In genomic region chr15:77993970-77994693, GRCh38 we compare ENCODE assay signal across 8 cellular contexts.
DNase-seq lines count a peak whose midpoint lies in the region; ATAC-seq lines count a peak whose summit lies in the region.
"Not testable (repeated sequence)": the region's sequence is repeated elsewhere in the genome, so short reads cannot be mapped to it uniquely, and the experiment has no call there.

No MANE protein-coding gene starts in this region.

- not testable (repeated sequence) for H3K4me3 ChIP-seq in MG63
- peak overlapping the region in 1 of 3 donors; percentile 22 for H3K4me3 ChIP-seq in skeletal muscle tissue (ENCODE audit: low read length in 3 of 3)

- not testable (repeated sequence) for H3K36me3 Mint-ChIP-seq in activated CD4-positive, alpha-beta T cell treated with anti-CD3 and anti-CD28 coated beads for 36 hours (ENCODE audit: low read depth)

- peak; percentile 51 for ATAC-seq in GM18873 (IDR thresholded peaks at IDR 0.05; ENCODE audit: low FRiP score, unreplicated experiment)
- ATAC-seq in HG02852 (IDR thresholded peaks at IDR 0.05; ENCODE audit: unreplicated experiment), result peak; percentile 63
- ATAC-seq in activated CD4-positive, alpha-beta T cell treated with anti-CD3 and anti-CD28 coated beads for 36 hours, result peak; percentile 49
- peak; percentile 38 for ATAC-seq in left colon

- peaks cover 14% of the 10 kb centered on the region for H3K4me1 Mint-ChIP-seq in activated CD4-positive, alpha-beta T cell treated with anti-CD3 and anti-CD28 coated beads for 36 hours

- CTCF ChIA-PET in activated CD4-positive, alpha-beta T cell treated with anti-CD3 and anti-CD28 coated beads for 36 hours (lab: Charles Lee), result interaction anchor here (0.8 to 1.7 kb wide), 3 partner anchors 13 to 249 kb away, joined by 3 to 5 read pairs (median 3); no protein-coding TSS in a partner anchor

- not testable (repeated sequence) for H3K27me3 Mint-ChIP-seq in activated CD4-positive, alpha-beta T cell treated with anti-CD3 and anti-CD28 coated beads for 36 hours

- not testable (repeated sequence) for H3K9me3 ChIP-seq in MG63; skeletal muscle tissue (ENCODE audit: control insufficient read depth in 3 of 3, low read length in 3 of 3)

- H3K27ac ChIP-seq in skeletal muscle tissue (ENCODE audit: low read depth, low read length), result peak overlapping the region; percentile 75

- DNase-seq in Ammon's horn (ENCODE audit: low spot score) (peak; percentile 58), MG63 (peak; percentile 99), dermis microvascular lymphatic vessel endothelial cell (ENCODE audit: low read depth in 2 of 2) (peak; percentile 59 to 97), left colon (peak; percentile 52 to 54)
- peak; percentile 55 for DNase-seq in activated CD4-positive, alpha-beta T cell treated with anti-CD3 and anti-CD28 coated beads for 36 hours

- peaks cover 41 to 80% (median 60%) of the 10 kb centered on the region in 3 donors for H3K4me1 ChIP-seq in skeletal muscle tissue (ENCODE audit: control insufficient read depth in 3 of 3, insufficient read depth in 3 of 3, low read length in 3 of 3)

- not testable (repeated sequence) for H3K27me3 ChIP-seq in MG63; skeletal muscle tissue (ENCODE audit: control insufficient read depth in 3 of 3, insufficient read depth in 3 of 3, low read length in 3 of 3)

- not testable (repeated sequence) for H3K9me3 Mint-ChIP-seq in activated CD4-positive, alpha-beta T cell treated with anti-CD3 and anti-CD28 coated beads for 36 hours (ENCODE audit: low read depth)

- intact Hi-C loops in activated CD4-positive, alpha-beta T cell treated with anti-CD3 and anti-CD28 coated beads for 36 hours (cut with DNase I, micrococcal nuclease); left colon (cut with DNase I, micrococcal nuclease): not testable (repeated sequence)

- POLR2A ChIA-PET in activated CD4-positive, alpha-beta T cell treated with anti-CD3 and anti-CD28 coated beads for 36 hours (lab: Charles Lee), result not testable (repeated sequence)

- H3K9ac ChIP-seq in skeletal muscle tissue (ENCODE audit: low read depth in 1 of 3, low read length in 3 of 3), result peak overlapping the region; percentile 14 to 60 (median 57)

- not testable (repeated sequence) for H3K4me3 Mint-ChIP-seq in activated CD4-positive, alpha-beta T cell treated with anti-CD3 and anti-CD28 coated beads for 36 hours

- H3K27ac Mint-ChIP-seq in activated CD4-positive, alpha-beta T cell treated with anti-CD3 and anti-CD28 coated beads for 36 hours, result peak overlapping the region; percentile 8

- H3K36me3 ChIP-seq in MG63, result not testable (repeated sequence)
- H3K36me3 ChIP-seq in skeletal muscle tissue (ENCODE audit: control insufficient read depth in 3 of 3, insufficient read depth in 3 of 3, low read length in 3 of 3), result peaks cover 2 to 10% (median 7%) of the 10 kb centered on the region in 3 donors
